14 cellular contexts compared by ENCODE assay signal in genomic region chr6:50850860-50851259, GRCh38. TPM values are rescaled to one million over a fixed set of nuclear protein-coding genes. Genes with fewer than 3 reads are reported as not detected.
DNase-seq lines count a peak whose midpoint lies in the region; TF ChIP-seq lines count a peak whose summit lies in the region.
"Had no signal": no experiment of that assay in that cellular context is flagged by ENCODE, and none has a peak within 500 bp of the region (broad histone marks: within the 10 kb centered on the region; RNA-seq: fewer than 3 reads in every experiment).

No MANE protein-coding gene starts in this region.

- H3K27ac Mint-ChIP-seq in osteocyte (ENCODE audit: unreplicated experiment): no peak overlapping the region
- H3K27ac Mint-ChIP-seq: activated naive CD4-positive, alpha-beta T cell treated with anti-CD3 and anti-CD28 coated beads for 36 hours had no signal

- H3K4me1 ChIP-seq in A673 (ENCODE audit: insufficient read depth, low read length, poor library complexity, severe bottlenecking) (no peaks in the 10 kb centered on the region), hepatocyte (ENCODE audit: insufficient read depth) (peaks cover 11% of the 10 kb centered on the region)

- TF ChIP-seq CTCF in A673 (conservative IDR thresholded peaks at IDR 0.05; ENCODE audit: low read depth, low read length): no peak
- no peak for TF ChIP-seq CTCF in hepatocyte (IDR thresholded peaks at IDR 0.05; ENCODE audit: poor library complexity)
- no peak for TF ChIP-seq CTCF in osteocyte (IDR thresholded peaks at IDR 0.05)

- intact Hi-C loops in A673 (cut with micrococcal nuclease; ENCODE audit: unreplicated experiment): no loop called here

- peak overlapping the region; percentile 82 for H3K4me3 Mint-ChIP-seq in osteocyte (ENCODE audit: unreplicated experiment)
- H3K4me3 Mint-ChIP-seq: activated naive CD4-positive, alpha-beta T cell treated with anti-CD3 and anti-CD28 coated beads for 36 hours had no signal

- BruUV-seq in A673 (replicated peaks; lab: Mats Ljungman, UMichigan): no TSS peak

- H3K9me3 ChIP-seq in A673 (ENCODE audit: low read depth, low read length, poor library complexity, severe bottlenecking) (no peaks in the 10 kb centered on the region), hepatocyte (ENCODE audit: low read depth) (no peaks in the 10 kb centered on the region)
- H3K9me3 ChIP-seq: neutrophil had no signal

- H3K36me3 ChIP-seq in A673 (ENCODE audit: insufficient read depth, low read length, poor library complexity, severe bottlenecking) (no peaks in the 10 kb centered on the region), hepatocyte (replicated peaks; ENCODE audit: insufficient read depth, low read depth) (no peaks in the 10 kb centered on the region)
- H3K36me3 ChIP-seq: neutrophil had no signal

- POLR2A ChIA-PET in A673 (lab: Charles Lee; ENCODE audit: low non-redundant PET): no interaction called here

- no peaks in the 10 kb centered on the region for H3K9me2 ChIP-seq in hepatocyte (replicated peaks; ENCODE audit: insufficient read depth)

- H3K79me2 ChIP-seq in hepatocyte: no peaks in the 10 kb centered on the region

- H2AFZ ChIP-seq in hepatocyte: peak overlapping the region; percentile 39

- DNase-seq in A673 (ENCODE audit: low spot score) (no peak), NCI-H526 treated with DMSO at 0.1 percent for 48 hours (lab: John Stamatoyannopoulos, UW) (peak; percentile 77), hepatocyte (ENCODE audit: low spot score) (no peak), osteocyte (ENCODE audit: extremely low spot score, unreplicated experiment) (no peak), CD1c-positive myeloid dendritic cell (ENCODE audit: extremely low spot score) (no peak), UCSD-AML1 (lab: John Stamatoyannopoulos, UW; ENCODE audit: unreplicated experiment) (no peak), NOMO-1 treated with DMSO at 0.1 percent for 48 hours (lab: John Stamatoyannopoulos, UW; ENCODE audit: unreplicated experiment) (no peak), cerebellar nuclear complex (lab: John Stamatoyannopoulos, UW) (no peak)
- DNase-seq: activated naive CD4-positive, alpha-beta T cell treated with anti-CD3 and anti-CD28 coated beads for 36 hours; head of caudate nucleus had no signal

- peaks cover 3% of the 10 kb centered on the region for H3K27me3 Mint-ChIP-seq in osteocyte (ENCODE audit: unreplicated experiment)

- no peaks in the 10 kb centered on the region for H3K9me3 Mint-ChIP-seq in osteocyte (ENCODE audit: unreplicated experiment)
- H3K9me3 Mint-ChIP-seq: activated naive CD4-positive, alpha-beta T cell treated with anti-CD3 and anti-CD28 coated beads for 36 hours had no signal

- CTCF ChIA-PET in A673 (lab: Charles Lee): no interaction called here

- H3K4me1 Mint-ChIP-seq in osteocyte (ENCODE audit: unreplicated experiment): peaks cover 28% of the 10 kb centered on the region

- no peaks in the 10 kb centered on the region for H3K36me3 Mint-ChIP-seq in osteocyte (ENCODE audit: unreplicated experiment)

- peak overlapping the region; percentile 81 for H3K4me2 ChIP-seq in hepatocyte

- H4K20me1 ChIP-seq in hepatocyte (ENCODE audit: insufficient read depth, poor library complexity, severe bottlenecking): no peaks in the 10 kb centered on the region

- H3K27ac ChIP-seq in A673 (ENCODE audit: low read depth, low read length, poor library complexity, severe bottlenecking): no peak overlapping the region
- H3K27ac ChIP-seq in hepatocyte: no peak overlapping the region
- H3K27ac ChIP-seq: neutrophil, SK-N-MC had no signal

- 6% methylated on average over 16 of the region's 16 CpGs for WGBS in hepatocyte (ENCODE audit: low lambda C conversion rate, missing lambda C conversion rate)

- H3K4me3 ChIP-seq in A673 (ENCODE audit: low read depth, low read length, poor library complexity, severe bottlenecking) (peak overlapping the region; percentile 35), hepatocyte (no peak overlapping the region)

- H3K27me3 ChIP-seq in A673 (replicated peaks; ENCODE audit: insufficient read depth, low read depth, low read length, poor library complexity) (peaks cover 75% of the 10 kb centered on the region), hepatocyte (peaks cover 92% of the 10 kb centered on the region)

RNA-seq across cellular contexts. Expression of gene TFAP2B, which starts 32.2 kb away (rescaled TPM):
- total RNA-seq in A673 (2021) (0.56 and 1.7 TPM in 2 replicates), hepatocyte (0.64 and 0.73 TPM in 2 replicates), osteocyte (26.4 and 27.5 TPM in 2 replicates)
- 1.3 and 5.7 TPM in 2 replicates for polyA plus RNA-seq in hepatocyte
- total RNA-seq: activated naive CD4-positive, alpha-beta T cell treated with anti-CD3 and anti-CD28 coated beads for 36 hours; bronchial epithelial cell; liver had no signal
- polyA plus RNA-seq: liver had no signal
